Comparison of ENCODE assay signal across 15 cellular contexts in the genomic region with DNA sequence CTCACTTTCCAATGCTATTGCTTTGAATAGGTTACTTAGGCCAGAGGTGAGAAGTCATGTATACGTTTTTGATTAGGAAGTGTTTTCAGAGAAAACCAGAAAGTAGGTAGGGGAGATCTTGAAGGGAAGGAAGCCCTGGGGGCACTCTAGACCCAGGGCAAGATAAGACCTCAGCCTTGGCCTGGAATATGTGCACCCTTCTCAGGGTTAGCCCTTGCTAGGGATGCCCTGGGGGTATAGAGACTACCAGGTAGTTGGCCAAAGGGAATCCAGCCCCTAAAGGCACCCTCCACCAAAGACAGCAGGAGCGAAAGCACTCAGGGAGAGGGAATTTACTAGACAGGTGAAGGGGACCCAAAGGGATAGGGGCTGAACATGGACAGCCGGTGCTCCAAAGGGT.
"Had no signal": no experiment of that assay in that cellular context is flagged by ENCODE, and none has a peak within 500 bp of the region (broad histone marks: within the 10 kb centered on the region; RNA-seq: fewer than 3 reads in every experiment).

No MANE protein-coding gene starts in this region.

- H3K4me3 ChIP-seq: gastrocnemius medialis, heart right ventricle, neural progenitor cell, skin epidermis, tibial nerve had no signal

- H3K4me3 Mint-ChIP-seq: activated naive CD4-positive, alpha-beta T cell treated with anti-CD3 and anti-CD28 coated beads for 36 hours; neural progenitor cell; T-helper 2 cell treated with Interferon-gamma antibody and Interleukin-4, amounts not matched to agents 5 μg/mL and 100 μg/mL, for 36 hours had no signal

- H3K27ac ChIP-seq: gastrocnemius medialis, neural progenitor cell, parathyroid adenoma, tibial nerve had no signal

- DNase-seq: activated CD4-positive, alpha-beta T cell treated with anti-CD3 and anti-CD28 coated beads for 1 hour; activated CD4-positive, alpha-beta T cell treated with anti-CD3 and anti-CD28 coated beads, Interleukin-2, amount 50 U/mL, for 48 hours; activated CD8-positive, alpha-beta memory T cell treated with anti-CD3 and anti-CD28 coated beads, Interleukin-2, amount 50 U/mL, for 4 hours; activated naive CD4-positive, alpha-beta T cell treated with anti-CD3 and anti-CD28 coated beads for 36 hours; gastrocnemius medialis; heart right ventricle; left ventricle myocardium superior; mesendoderm; retina; SIG-M5 had no signal

- H2AFZ ChIP-seq: neural progenitor cell, parathyroid adenoma had no signal

- H3K36me3 ChIP-seq: gastrocnemius medialis, heart right ventricle, neural progenitor cell, tibial nerve had no signal

- H3K27ac Mint-ChIP-seq: neural progenitor cell; T-helper 2 cell treated with Interferon-gamma antibody and Interleukin-4, amounts not matched to agents 5 μg/mL and 100 μg/mL, for 36 hours had no signal

- H3K9me3 Mint-ChIP-seq: activated naive CD4-positive, alpha-beta T cell treated with anti-CD3 and anti-CD28 coated beads for 36 hours; neural progenitor cell; T-helper 2 cell treated with Interferon-gamma antibody and Interleukin-4, amounts not matched to agents 5 μg/mL and 100 μg/mL, for 36 hours had no signal

- H3K4me1 ChIP-seq: gastrocnemius medialis, parathyroid adenoma, tibial nerve had no signal

- H3K4me2 ChIP-seq: neural progenitor cell had no signal

- ATAC-seq: gastrocnemius medialis had no signal

- H3K9ac ChIP-seq: neural progenitor cell, parathyroid adenoma had no signal

- H3K9me3 ChIP-seq: gastrocnemius medialis, heart right ventricle, tibial nerve had no signal

- H3K79me2 ChIP-seq: parathyroid adenoma had no signal
